Comparison of ENCODE assay signal across 9 cellular contexts in the genomic region with DNA sequence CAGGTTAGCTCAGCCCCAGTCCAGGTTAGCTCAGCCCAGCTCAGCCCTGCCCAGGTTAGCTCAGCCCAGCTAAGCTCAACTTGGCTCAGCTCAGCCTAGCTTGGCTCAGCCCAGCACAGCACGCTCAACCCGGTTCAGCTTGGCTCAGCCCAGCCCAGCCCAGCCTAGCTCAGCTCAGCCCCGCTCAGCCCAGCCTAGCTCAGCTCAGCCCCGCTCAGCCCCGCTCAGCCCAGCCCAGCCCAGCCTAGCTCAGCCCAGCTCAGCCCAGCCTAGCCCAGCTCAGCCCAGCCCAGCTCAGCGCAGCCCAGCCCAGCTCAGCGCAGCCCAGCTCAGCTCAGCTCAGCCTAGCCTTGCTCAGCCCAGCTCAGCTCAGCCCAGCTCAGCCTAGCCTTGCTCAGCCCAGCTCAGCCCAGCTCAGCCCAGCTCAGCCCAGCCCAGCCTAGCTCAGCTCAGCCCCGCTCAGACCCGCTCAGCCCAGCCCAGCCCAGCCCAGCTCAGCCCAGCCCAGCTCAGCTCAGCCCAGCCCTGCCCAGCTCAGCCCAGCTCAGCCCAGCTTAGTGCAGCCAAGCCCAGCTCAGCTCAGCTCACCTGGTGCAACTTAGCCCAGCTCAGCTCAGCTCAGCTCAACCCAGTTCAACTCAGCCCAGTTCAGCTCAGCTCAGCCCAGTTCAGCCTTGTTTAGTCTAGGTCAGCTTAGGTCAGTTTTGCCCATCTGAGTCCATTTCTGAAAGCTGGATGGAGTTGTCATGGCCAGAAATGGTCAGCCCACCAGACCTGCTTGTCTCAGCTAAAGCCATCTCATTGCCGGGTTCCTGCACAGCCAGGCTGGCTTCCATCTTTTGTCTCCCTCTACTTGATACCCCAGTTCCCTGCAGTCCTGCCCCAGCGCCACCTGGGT.
DNase-seq lines count a peak whose midpoint lies in the region; ATAC-seq and TF ChIP-seq lines count a peak whose summit lies in the region.
"Had no signal": no experiment of that assay in that cellular context is flagged by ENCODE, and none has a peak within 500 bp of the region (broad histone marks: within the 10 kb centered on the region; RNA-seq: fewer than 3 reads in every experiment).

No MANE protein-coding gene starts in this region.

- no peak for TF ChIP-seq CTCF in GM20000 (IDR thresholded peaks at IDR 0.05; ENCODE audit: extremely low read depth, missing control alignments)

- peaks cover 75% of the 10 kb centered on the region for H3K4me1 Mint-ChIP-seq in stimulated activated naive CD8-positive, alpha-beta T cell treated with anti-CD3 and anti-CD28 coated beads, Interleukin-15, amount 100 ng/mL, for 72 hours

- no peaks in the 10 kb centered on the region for H3K9me3 Mint-ChIP-seq in stimulated activated naive CD8-positive, alpha-beta T cell treated with anti-CD3 and anti-CD28 coated beads, Interleukin-15, amount 100 ng/mL, for 72 hours

- peak overlapping the region; percentile 76 to 98 for H3K27ac Mint-ChIP-seq in stimulated activated naive CD8-positive, alpha-beta T cell treated with anti-CD3 and anti-CD28 coated beads, Interleukin-15, amount 100 ng/mL, for 72 hours

- ATAC-seq in stimulated activated naive CD8-positive, alpha-beta T cell treated with anti-CD3 and anti-CD28 coated beads, Interleukin-15, amount 100 ng/mL, for 72 hours = peak; percentile 39
- no peak for ATAC-seq in GM19023 (IDR thresholded peaks at IDR 0.05; ENCODE audit: unreplicated experiment)
- ATAC-seq: K562, PC-3 had no signal

- H3K4me3 Mint-ChIP-seq in stimulated activated naive CD8-positive, alpha-beta T cell treated with anti-CD3 and anti-CD28 coated beads, Interleukin-15, amount 100 ng/mL, for 72 hours = peak overlapping the region; percentile 57 to 86

- H3K27me3 Mint-ChIP-seq in stimulated activated naive CD8-positive, alpha-beta T cell treated with anti-CD3 and anti-CD28 coated beads, Interleukin-15, amount 100 ng/mL, for 72 hours = no peaks in the 10 kb centered on the region

- DNase-seq in GM20000 (ENCODE audit: low spot score) (peak; percentile 4), erythroblast (lab: John Stamatoyannopoulos, UW) (peak in 1 of 2 experiments; percentile 41), NCI-H1436 treated with DMSO at 0.1 percent for 48 hours (lab: John Stamatoyannopoulos, UW) (no peak)
- peak; percentile 14 for DNase-seq in activated CD4-positive, alpha-beta T cell treated with anti-CD3 and anti-CD28 coated beads, Interleukin-2, amount 50 U/mL, for 1 hour
- DNase-seq in stimulated activated naive CD8-positive, alpha-beta T cell treated with anti-CD3 and anti-CD28 coated beads, Interleukin-15, amount 100 ng/mL, for 72 hours = peak in 1 of 2 donors; percentile 9
- no peak for DNase-seq in stimulated activated CD4-positive, alpha-beta T cell treated with anti-CD3 and anti-CD28 coated beads, Interleukin-4, amount 100 ng/mL, for 24 hours
- DNase-seq: PC-3 had no signal

- peak; percentile 17 for TF ChIP-seq POLR2A in erythroblast (IDR thresholded peaks at IDR 0.05; ENCODE audit: low read length)

Comparison
In these comparisons a context has a peak if more than half of its experiments do, and no peak if none do; other contexts are left out.
1. DNase-seq: peak in GM20000 (single experiment) and activated CD4-positive, alpha-beta T cell treated with anti-CD3 and anti-CD28 coated beads, Interleukin-2, amount 50 U/mL, for 1 hour (single experiment); none in NCI-H1436 treated with DMSO at 0.1 percent for 48 hours (single experiment) and stimulated activated CD4-positive, alpha-beta T cell treated with anti-CD3 and anti-CD28 coated beads, Interleukin-4, amount 100 ng/mL, for 24 hours (single experiment).